ENCODE assay signal across 2 cellular contexts in genomic region chr2:129735576-129735975, GRCh38.
TF ChIP-seq lines count a peak whose summit lies in the region.

No MANE protein-coding gene starts in this region.

TF ChIP-seq in HepG2, 621 proteins besides CTCF, POLR2A, EP300 and RAD21:
- peak; percentile 86 for TF ChIP-seq CREB1 (IDR thresholded peaks at IDR 0.05)
- TF ChIP-seq CREB1 (CRISPR knock-in tag; IDR thresholded peaks at IDR 0.05): no peak
- peak; percentile 41; the same call in 1 of the 2 replicates for TF ChIP-seq FOXP1 (IDR thresholded peaks at IDR 0.05)
- TF ChIP-seq FOXP1 (CRISPR knock-in tag; IDR thresholded peaks at IDR 0.05): no peak
- TF ChIP-seq ZNF678 (CRISPR knock-in tag; IDR thresholded peaks at IDR 0.05): no peak
- peak; percentile 6; the same call in 1 of the 2 replicates for TF ChIP-seq ZBTB40 (IDR thresholded peaks at IDR 0.05)
- no peak for TF ChIP-seq ZBTB40 (CRISPR knock-in tag; IDR thresholded peaks at IDR 0.05)

TF ChIP-seq in H1, 55 proteins besides CTCF, POLR2A, EP300 and RAD21:
- TF ChIP-seq TAF1 (IDR thresholded peaks at IDR 0.05; ENCODE audit: low read depth, low read length) (no peak), RXRA (IDR thresholded peaks at IDR 0.05; ENCODE audit: insufficient read depth, low read depth, low read length) (no peak), RNF2 (IDR thresholded peaks at IDR 0.05; ENCODE audit: borderline replicate concordance, low read depth, low read length, missing control alignments, poor library complexity, severe bottlenecking) (no peak), HDAC6 (IDR thresholded peaks at IDR 0.05; ENCODE audit: low read depth, low read length) (no peak), MAX (IDR thresholded peaks at IDR 0.05) (no peak), FOSL1 (IDR thresholded peaks at IDR 0.05; ENCODE audit: insufficient read depth, low read depth, low read length) (no peak), HDAC2 (IDR thresholded peaks at IDR 0.05; ENCODE audit: borderline replicate concordance in 1 of 2, low read depth in 2 of 2, low read length in 2 of 2) (no peak), ASH2L (IDR thresholded peaks at IDR 0.05; ENCODE audit: low read length) (no peak), SP4 (IDR thresholded peaks at IDR 0.05; ENCODE audit: low read length) (no peak), POU5F1 (IDR thresholded peaks at IDR 0.05; ENCODE audit: low read depth, low read length) (no peak), SP1 (IDR thresholded peaks at IDR 0.05; ENCODE audit: low read depth, low read length) (no peak), SRF (IDR thresholded peaks at IDR 0.05; ENCODE audit: low read depth, low read length) (no peak), SP2 (IDR thresholded peaks at IDR 0.05; ENCODE audit: low read length) (no peak), SIN3A (conservative IDR thresholded peaks at IDR 0.05 in 1 of 2, IDR thresholded peaks at IDR 0.05 in 1 of 2; ENCODE audit: low read depth in 1 of 2, low read length in 2 of 2) (no peak), EGR1 (IDR thresholded peaks at IDR 0.05; ENCODE audit: borderline replicate concordance, low read depth, low read length) (no peak), CREB1 (IDR thresholded peaks at IDR 0.05) (no peak), SAP30 (IDR thresholded peaks at IDR 0.05; ENCODE audit: insufficient read depth, insufficient replicate concordance, low read length) (no peak), CHD1 (IDR thresholded peaks at IDR 0.05; ENCODE audit: low read depth, low read length) (no peak), KDM5A (IDR thresholded peaks at IDR 0.05; ENCODE audit: low read length) (no peak), KDM1A (IDR thresholded peaks at IDR 0.05; ENCODE audit: borderline replicate concordance, low read length) (no peak)
TF ChIP-seq in H1: peak in this region for 0.
